Comparison of ENCODE assay signal across 8 cellular contexts in genomic region chr15:48644827-48645557, GRCh38. TPM values are rescaled to one million over a fixed set of nuclear protein-coding genes. Genes with fewer than 3 reads are reported as not detected.
A peak's percentile ranks its signal among the peaks of the same experiment; 100 is the strongest.
DNase-seq lines count a peak whose midpoint lies in the region; ATAC-seq and TF ChIP-seq lines count a peak whose summit lies in the region.

No MANE protein-coding gene starts in this region.

- H3K9me3 ChIP-seq in BLaER1, result no peaks in the 10 kb centered on the region
- H3K9me3 ChIP-seq in SK-N-MC (ENCODE audit: low read depth, low read length), result no peaks in the 10 kb centered on the region
- H3K9me3 ChIP-seq in esophagus squamous epithelium, result no peaks in the 10 kb centered on the region
- no peaks in the 10 kb centered on the region for H3K9me3 ChIP-seq in upper lobe of right lung

- peaks cover 20% of the 10 kb centered on the region for H3K4me1 ChIP-seq in BLaER1
- peaks cover 3 to 57% (median 13%) of the 10 kb centered on the region in 3 donors for H3K4me1 ChIP-seq in esophagus squamous epithelium
- H3K4me1 ChIP-seq in upper lobe of right lung, result peaks cover 23% of the 10 kb centered on the region

- H3K27me3 ChIP-seq in BLaER1, result peaks cover 58% of the 10 kb centered on the region
- H3K27me3 ChIP-seq in esophagus squamous epithelium, result peaks cover 0 to 34% (median 3%) of the 10 kb centered on the region in 4 donors
- H3K27me3 ChIP-seq in upper lobe of right lung, result peaks cover 28% of the 10 kb centered on the region

- DNase-seq in SK-N-MC (ENCODE audit: low read depth, low spot score), result no peak
- DNase-seq in esophagus squamous epithelium (lab: John Stamatoyannopoulos, UW), result no peak
- peak; percentile 25 for DNase-seq in mucosa of gallbladder (ENCODE audit: low spot score)
- DNase-seq in upper lobe of right lung, result peak; percentile 73
- no peak for DNase-seq in stimulated activated CD4-positive, alpha-beta T cell treated with anti-CD3 and anti-CD28 coated beads, Interleukin-1b, Interleukin-23, amount 100 ng/mL, for 48 hours

- H3K4me3 ChIP-seq in BLaER1 (peak overlapping the region; percentile 71), SK-N-MC (peak overlapping the region; percentile 74), esophagus squamous epithelium (peak overlapping the region; percentile 48 to 78 (median 65)), upper lobe of right lung (peak overlapping the region; percentile 70)

- TF ChIP-seq CTCF in esophagus squamous epithelium (IDR thresholded peaks at IDR 0.05) (no peak), upper lobe of right lung (IDR thresholded peaks at IDR 0.05) (no peak)

- TF ChIP-seq POLR2A in esophagus squamous epithelium (IDR thresholded peaks at IDR 0.05), result no peak

- H4K20me1 ChIP-seq in BLaER1, result peaks cover 31% of the 10 kb centered on the region

- H3K27ac ChIP-seq in BLaER1, result no peak overlapping the region
- no peak overlapping the region for H3K27ac ChIP-seq in SK-N-MC
- H3K27ac ChIP-seq in esophagus squamous epithelium, result peak overlapping the region; percentile 75 to 93 (median 86)
- peak overlapping the region; percentile 84 for H3K27ac ChIP-seq in upper lobe of right lung

- H3K4me2 ChIP-seq in BLaER1, result peak overlapping the region; percentile 98

- intact Hi-C loops in esophagus squamous epithelium (cut with DNase I), result no loop called here
- intact Hi-C loops in upper lobe of right lung (cut with DNase I), result no loop called here

- H3K9ac ChIP-seq in BLaER1, result no peak overlapping the region
- H3K9ac ChIP-seq in SK-N-MC (ENCODE audit: insufficient read length), result no peak overlapping the region

- 0% methylated on average over 1 to 3 of the region's 79 CpGs for WGBS in esophagus squamous epithelium, 2 donors

- ATAC-seq in GM18907 (IDR thresholded peaks at IDR 0.05; ENCODE audit: unreplicated experiment) (peak; percentile 51), HG03045 (IDR thresholded peaks at IDR 0.05; ENCODE audit: unreplicated experiment) (peak; percentile 50), upper lobe of right lung (peak; percentile 64)

- H3K36me3 ChIP-seq in BLaER1, result no peaks in the 10 kb centered on the region
- no peaks in the 10 kb centered on the region for H3K36me3 ChIP-seq in SK-N-MC (ENCODE audit: insufficient read depth, low read length)
- no peaks in the 10 kb centered on the region for H3K36me3 ChIP-seq in esophagus squamous epithelium
- H3K36me3 ChIP-seq in upper lobe of right lung, result no peaks in the 10 kb centered on the region

RNA-seq across cellular contexts. Expression of gene FBN1, which starts 0.5 kb away (rescaled TPM):
- total RNA-seq in esophagus squamous epithelium (10 to 100 TPM in 3 of 4 donors, 1 to 10 TPM in 1; 3.9 to 87.0 (median 23.4) TPM), mucosa of gallbladder (57.6 TPM), upper lobe of right lung (46.9 TPM)

Comparison
In these comparisons a context has a peak if more than half of its experiments do, and no peak if none do; other contexts are left out.
1. H3K27ac ChIP-seq: peak in esophagus squamous epithelium (4 of 4) and upper lobe of right lung (single experiment); none in BLaER1 (single experiment) and SK-N-MC (single experiment).
2. DNase-seq: peak in mucosa of gallbladder (single experiment) and upper lobe of right lung (single experiment); none in SK-N-MC (single experiment), esophagus squamous epithelium (single experiment) and stimulated activated CD4-positive, alpha-beta T cell treated with anti-CD3 and anti-CD28 coated beads, Interleukin-1b, Interleukin-23, amount 100 ng/mL, for 48 hours (single experiment).
3. Peak in every context shown above with its lines, with median percentiles within 50 percentile points of each other: H3K4me3 ChIP-seq and ATAC-seq.